In the genomic region with DNA sequence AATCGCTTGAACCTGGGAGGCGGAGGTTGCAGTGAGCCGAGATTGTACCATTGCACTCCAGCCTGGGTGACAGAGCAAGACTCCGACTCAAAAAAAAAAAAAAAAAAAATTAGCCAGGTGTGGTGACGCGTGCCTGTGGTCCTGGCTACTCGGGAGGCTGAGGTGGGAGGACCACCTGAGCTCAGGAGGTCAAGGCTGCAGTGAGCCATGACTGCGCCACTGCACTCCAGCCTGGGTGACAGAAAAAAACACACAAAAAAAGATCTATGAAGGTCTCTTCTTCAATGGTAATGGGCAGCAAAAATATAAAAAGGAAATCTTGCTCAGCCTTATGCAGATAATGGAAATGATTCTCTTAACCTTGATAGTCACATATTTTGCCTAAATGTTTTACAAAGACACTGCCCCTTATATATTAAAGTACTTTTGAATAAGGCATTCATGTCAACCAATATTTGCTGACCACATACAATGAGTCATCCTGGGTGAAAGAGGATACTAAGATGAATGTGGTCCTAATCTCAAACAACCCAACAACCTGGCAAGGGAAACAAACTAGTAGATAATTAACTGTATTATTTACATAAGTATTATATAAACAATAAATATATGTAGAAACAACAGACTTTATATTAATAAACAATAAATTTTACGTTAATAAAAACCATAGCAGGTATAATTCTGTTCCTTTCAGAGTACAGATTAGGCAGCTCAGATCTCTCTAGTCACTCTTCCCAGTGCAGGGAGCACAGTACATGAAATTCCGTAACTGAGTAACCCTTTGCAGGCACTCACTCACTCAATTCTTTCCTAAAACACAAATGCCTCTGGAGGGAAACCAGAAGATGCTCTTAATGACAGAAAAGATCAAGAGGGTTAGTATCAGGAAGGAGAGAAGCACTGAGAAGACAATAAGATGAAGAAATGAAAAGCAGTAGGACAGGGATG, we compare ENCODE assay signal across 12 cellular contexts. TPM values are rescaled to one million over a fixed set of nuclear protein-coding genes. Genes with fewer than 3 reads are reported as not detected.
DNase-seq lines count a peak whose midpoint lies in the region; ATAC-seq and TF ChIP-seq lines count a peak whose summit lies in the region.
"Had no signal": no experiment of that assay in that cellular context is flagged by ENCODE, and none has a peak within 500 bp of the region (broad histone marks: within the 10 kb centered on the region; RNA-seq: fewer than 3 reads in every experiment).

No MANE protein-coding gene starts in this region.

- in situ Hi-C loops in ACHN (cut with HindIII; ENCODE audit: low pct_ligation_motif_present, low pct_unique_long_range_greater_than_20kb, low sequenced_read_pairs), result no loop called here

- POLR2A ChIA-PET in PC-9 (lab: Charles Lee; ENCODE audit: unreplicated experiment), result no interaction called here

- CTCF ChIA-PET in PC-9 (lab: Charles Lee), result no interaction called here

- TF ChIP-seq CTCF in PC-9 (conservative IDR thresholded peaks at IDR 0.05) (no peak), fibroblast of lung (conservative IDR thresholded peaks at IDR 0.05 in 1 of 2, IDR thresholded peaks at IDR 0.05 in 1 of 2; ENCODE audit: low read depth in 1 of 2, low read length in 2 of 2) (no peak)

- H3K4me2 ChIP-seq in PC-9, result 0 out of 2 replicates have a peak overlapping the region, but pooled peaks have one; percentile 15
- H3K4me2 ChIP-seq in fibroblast of lung (ENCODE audit: extremely low read depth, insufficient read depth, low read length), result no peak overlapping the region

- H3K4me3 ChIP-seq in PC-9 (no peak overlapping the region), fibroblast of lung (replicated peaks in 1 of 4; ENCODE audit: control extremely low read depth in 1 of 4, insufficient read depth in 1 of 4, low read depth in 3 of 4, low read length in 4 of 4) (no peak overlapping the region)

- H3K79me2 ChIP-seq in PC-9 (ENCODE audit: low read depth) (peaks cover 21% of the 10 kb centered on the region), fibroblast of lung (ENCODE audit: control insufficient read depth, insufficient read depth, low read length) (peaks cover 1% of the 10 kb centered on the region)

- no peak overlapping the region for H3K9ac ChIP-seq in fibroblast of lung (ENCODE audit: insufficient read depth, low read length)

- no peak overlapping the region for H2AFZ ChIP-seq in PC-9
- H2AFZ ChIP-seq in fibroblast of lung (ENCODE audit: low read length), result no peak overlapping the region

- no TSS peak for BruUV-seq in PC-9 (replicated peaks; lab: Mats Ljungman, UMichigan)

- H3K9me3 ChIP-seq in PC-9 (ENCODE audit: insufficient read depth, low read depth) (no peaks in the 10 kb centered on the region), fibroblast of lung (ENCODE audit: control insufficient read depth, insufficient read depth, low read depth, low read length) (no peaks in the 10 kb centered on the region)

- peak; percentile 51 for ATAC-seq in GM21423 (IDR thresholded peaks at IDR 0.05; ENCODE audit: unreplicated experiment)
- ATAC-seq in HG02678 (IDR thresholded peaks at IDR 0.05; ENCODE audit: unreplicated experiment), result no peak

- H4K20me1 ChIP-seq in PC-9 (ENCODE audit: insufficient read depth) (peaks cover 7% of the 10 kb centered on the region), fibroblast of lung (ENCODE audit: control insufficient read depth, extremely low read depth, insufficient read depth, low read length) (no peaks in the 10 kb centered on the region)

- intact Hi-C loops in PC-9 (cut with micrococcal nuclease; ENCODE audit: unreplicated experiment), result no loop called here

- H3K9me2 ChIP-seq in PC-9 (ENCODE audit: insufficient read depth), result no peaks in the 10 kb centered on the region

- H3K4me1 ChIP-seq in PC-9 (replicated peaks; ENCODE audit: insufficient read depth) (peaks cover 13% of the 10 kb centered on the region), fibroblast of lung (ENCODE audit: control insufficient read depth, extremely low read depth, insufficient read depth, low read length) (no peaks in the 10 kb centered on the region)

- DNase-seq in ACHN (peak; percentile 44), PC-9 (peak in 1 of 2 experiments; percentile 74), fibroblast of lung (ENCODE audit: low read depth in 2 of 2) (peak; percentile 47 to 73), KG1 (lab: John Stamatoyannopoulos, UW) (no peak), NCI-H82 treated with DMSO at 0.1 percent for 48 hours (lab: John Stamatoyannopoulos, UW; ENCODE audit: unreplicated experiment) (no peak)
- no peak for DNase-seq in activated effector memory CD4-positive, alpha-beta T cell treated with anti-CD3 and anti-CD28 coated beads, Interleukin-2, amount 50 U/mL, for 16 hours
- DNase-seq: activated B cell treated with CpG ODN at 0.5 μM for 24 hours; CD4-positive, alpha-beta memory T cell; hippocampal formation; SHP77 treated with DMSO at 0.1 percent for 48 hours had no signal

- peaks cover 45% of the 10 kb centered on the region for H3F3A ChIP-seq in PC-9 (ENCODE audit: insufficient read depth, low read depth)

- H3K36me3 ChIP-seq in PC-9 (ENCODE audit: low read depth) (peaks cover 43% of the 10 kb centered on the region), fibroblast of lung (ENCODE audit: control insufficient read depth, insufficient read depth, low read length) (peaks cover 6% of the 10 kb centered on the region)

- H3K27me3 ChIP-seq in PC-9 (ENCODE audit: insufficient read depth, low read depth), result no peaks in the 10 kb centered on the region
- no peaks in the 10 kb centered on the region for H3K27me3 ChIP-seq in fibroblast of lung (ENCODE audit: control insufficient read depth, insufficient read depth, low read length)

- no peak overlapping the region for H3K27ac ChIP-seq in PC-9
- no peak overlapping the region for H3K27ac ChIP-seq in fibroblast of lung (ENCODE audit: insufficient read depth, low read length)

RNA-seq across cellular contexts. Expression of a gene that starts 8.1 kb away (rescaled TPM):
- 588 and 703 TPM in 2 replicates for total RNA-seq in PC-9 (2021)
- 239 and 377 TPM in 2 replicates for total RNA-seq in fibroblast of lung
- 275 and 279 TPM in 2 replicates for polyA plus RNA-seq in fibroblast of lung
- 1,049 and 1,092 TPM in 2 replicates for polyA plus RNA-seq in fibroblast of lung (2012)
- 64.5 and 67.3 TPM in 2 replicates for polyA minus RNA-seq in fibroblast of lung (ENCODE audit: low replicate concordance)

Comparison
In these comparisons a context has a peak if more than half of its experiments do, and no peak if none do; other contexts are left out.
1. DNase-seq: peak in ACHN (single experiment) and fibroblast of lung (2 of 2); none in KG1 (single experiment), NCI-H82 treated with DMSO at 0.1 percent for 48 hours (single experiment) and activated effector memory CD4-positive, alpha-beta T cell treated with anti-CD3 and anti-CD28 coated beads, Interleukin-2, amount 50 U/mL, for 16 hours (single experiment).